In the genomic region with DNA sequence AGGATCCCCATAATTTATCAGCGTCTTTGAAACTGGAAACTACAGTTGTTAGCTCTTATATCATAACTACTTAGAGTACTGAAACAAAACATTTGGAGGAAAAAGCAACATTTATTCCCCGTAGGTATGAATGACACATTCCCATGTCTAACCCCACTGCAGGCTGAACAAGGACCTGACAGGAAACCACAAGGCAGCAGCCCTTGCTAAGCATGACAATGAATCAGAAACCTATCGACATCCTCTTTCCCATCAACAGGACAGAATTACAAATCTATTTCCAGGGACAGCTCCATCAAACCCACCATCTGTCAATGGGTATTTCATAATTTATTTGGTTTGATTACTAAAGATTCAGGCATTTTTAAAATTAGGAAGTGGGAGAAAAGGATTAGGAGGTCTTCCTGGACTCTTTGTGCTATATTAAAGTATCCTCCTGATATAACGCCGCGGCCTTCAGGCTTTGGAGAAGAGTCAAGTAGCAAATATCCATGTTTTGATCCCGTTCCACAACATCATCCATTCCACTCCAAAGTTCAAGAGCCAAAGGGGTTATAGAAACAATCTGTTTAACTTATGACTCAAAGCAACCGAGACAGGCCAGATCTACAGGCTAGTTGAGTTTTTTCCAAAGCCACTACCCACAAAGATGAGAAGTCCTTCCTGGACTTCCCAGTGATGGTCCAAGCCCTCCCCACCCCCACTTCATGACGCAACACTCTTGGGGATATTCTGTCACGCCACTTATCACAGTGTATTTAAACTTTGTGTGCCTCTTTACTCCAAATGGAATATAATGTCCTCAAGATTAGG, we compare ENCODE assay signal across 14 cellular contexts. TPM values are rescaled to one million over a fixed set of nuclear protein-coding genes. Genes with fewer than 3 reads are reported as not detected.
A peak's percentile ranks its signal among the peaks of the same experiment; 100 is the strongest.
DNase-seq lines count a peak whose midpoint lies in the region; ATAC-seq, FAIRE-seq and TF ChIP-seq lines count a peak whose summit lies in the region.
"Had no signal": no experiment of that assay in that cellular context is flagged by ENCODE, and none has a peak within 500 bp of the region (broad histone marks: within the 10 kb centered on the region; RNA-seq: fewer than 3 reads in every experiment).

No MANE protein-coding gene starts in this region.

- peaks cover 21% of the 10 kb centered on the region for H3K4me1 Mint-ChIP-seq in astrocyte (ENCODE audit: low read depth, unreplicated experiment)

- DNase-seq in H4 (ENCODE audit: low spot score) (peak; percentile 62), astrocyte (ENCODE audit: low read depth) (peak; percentile 94), left lobe of liver (ENCODE audit: low spot score) (no peak), erythroblast (lab: John Stamatoyannopoulos, UW) (no peak), Ammon's horn (ENCODE audit: low spot score) (no peak)
- DNase-seq: activated CD8-positive, alpha-beta memory T cell treated with anti-CD3 and anti-CD28 coated beads, Interleukin-2, amount 50 U/mL, for 48 hours; effector CD4-positive, alpha-beta T cell; H7 had no signal

- peak overlapping the region; percentile 60 for H3K4me2 ChIP-seq in astrocyte (ENCODE audit: low read length)

- H3K4me1 ChIP-seq in ACC112 (ENCODE audit: control insufficient read depth, insufficient read depth, low read length, unreplicated experiment) (peaks cover 34% of the 10 kb centered on the region), astrocyte (ENCODE audit: insufficient read depth, low read length) (peaks cover 12% of the 10 kb centered on the region)

- H2AFZ ChIP-seq in ACC112 (ENCODE audit: low read length, unreplicated experiment) (peak overlapping the region; percentile 9), astrocyte (ENCODE audit: low read depth, low read length) (no peak overlapping the region)

- TF ChIP-seq CTCF in astrocyte (IDR thresholded peaks at IDR 0.05; ENCODE audit: insufficient read depth, low read depth, low read length) = no peak

- H3K4me3 ChIP-seq in ACC112 (ENCODE audit: low read depth, low read length) (peak overlapping the region; percentile 47), astrocyte (ENCODE audit: insufficient read depth, low read depth, low read length) (no peak overlapping the region)
- H3K4me3 ChIP-seq: SK-N-MC had no signal

- no peaks in the 10 kb centered on the region for H3K36me3 Mint-ChIP-seq in astrocyte (ENCODE audit: low read depth, unreplicated experiment)

- H3K9me3 Mint-ChIP-seq in astrocyte (ENCODE audit: unreplicated experiment) = no peaks in the 10 kb centered on the region

- no peak overlapping the region for H3K4me3 Mint-ChIP-seq in astrocyte (ENCODE audit: unreplicated experiment)

- no peak overlapping the region for H3K9ac ChIP-seq in astrocyte (ENCODE audit: low read length)

- ATAC-seq in left lobe of liver (peak; percentile 58), GM21381 (IDR thresholded peaks at IDR 0.05; ENCODE audit: unreplicated experiment) (no peak), GM18520 (IDR thresholded peaks at IDR 0.05; ENCODE audit: unreplicated experiment) (no peak)

- no peaks in the 10 kb centered on the region for H3K27me3 Mint-ChIP-seq in astrocyte (ENCODE audit: low read depth, unreplicated experiment)

- H3K36me3 ChIP-seq in ACC112 (ENCODE audit: insufficient read depth, low read length) (no peaks in the 10 kb centered on the region), astrocyte (ENCODE audit: insufficient read depth, low read length) (no peaks in the 10 kb centered on the region)

- H3K27ac ChIP-seq in ACC112 (ENCODE audit: low read depth, low read length) (peak overlapping the region; percentile 97), astrocyte (ENCODE audit: low read depth, low read length) (peak overlapping the region; percentile 42)
- H3K27ac ChIP-seq: SK-N-MC had no signal

- H4K20me1 ChIP-seq in astrocyte (ENCODE audit: insufficient read depth, low read length) = no peaks in the 10 kb centered on the region

- TF ChIP-seq POLR2A in erythroblast (IDR thresholded peaks at IDR 0.05; ENCODE audit: low read length) = no peak

- H3K27me3 ChIP-seq in ACC112 (ENCODE audit: insufficient read depth, low read length) (no peaks in the 10 kb centered on the region), astrocyte (ENCODE audit: insufficient read depth, low read length) (peaks cover 64% of the 10 kb centered on the region)

- FAIRE-seq in astrocyte (lab: Jason Lieb, UNC) = peak; percentile 98
- FAIRE-seq: keratinocyte had no signal

- H3K79me2 ChIP-seq in ACC112 (ENCODE audit: control insufficient read depth, insufficient read depth, low read length, unreplicated experiment) (no peaks in the 10 kb centered on the region), astrocyte (ENCODE audit: insufficient read depth, low read length) (no peaks in the 10 kb centered on the region)

- peak overlapping the region; percentile 70 for H3K27ac Mint-ChIP-seq in astrocyte (ENCODE audit: unreplicated experiment)

- H3K9me3 ChIP-seq in astrocyte (ENCODE audit: insufficient read depth, low read depth, low read length) = no peaks in the 10 kb centered on the region

RNA-seq across cellular contexts. Expression of a gene that starts 51.2 kb away (rescaled TPM):
- not detected in 2 replicates for total RNA-seq in H4 (2014; rRNA removed; shearing (Covaris generic))
- total RNA-seq in astrocyte (not detected in 2 replicates), left lobe of liver (not detected)
- total RNA-seq: H7, skeletal muscle tissue had no signal

Comparison
In these comparisons a context has a peak if more than half of its experiments do, and no peak if none do; other contexts are left out.
1. DNase-seq: peak in H4 (single experiment) and astrocyte (single experiment); none in left lobe of liver (single experiment), erythroblast (0 of 2) and Ammon's horn (single experiment).